ENCODE assay signal across 3 cellular contexts in genomic region chr5:121910036-121910435, GRCh38.
A peak's percentile ranks its signal among the peaks of the same experiment; 100 is the strongest.
TF ChIP-seq lines count a peak whose summit lies in the region.

No MANE protein-coding gene starts in this region.

TF ChIP-seq in A549, 52 proteins besides CTCF, POLR2A, EP300 and RAD21:
- TF ChIP-seq TP53 (CRISPR knock-in tag; IDR thresholded peaks at IDR 0.05) = no peak
- no peak for TF ChIP-seq JUN (IDR thresholded peaks at IDR 0.05)
- no peak for TF ChIP-seq FOXS1 (CRISPR knock-in tag; IDR thresholded peaks at IDR 0.05)
- no peak for TF ChIP-seq POLR2AphosphoS2 (conservative IDR thresholded peaks at IDR 0.05; ENCODE audit: low read length)
- no peak for TF ChIP-seq NR3C1 (IDR thresholded peaks at IDR 0.05)
- TF ChIP-seq ESRRA (IDR thresholded peaks at IDR 0.05; ENCODE audit: borderline replicate concordance, low read length) = no peak
- peak; percentile 81 for TF ChIP-seq MAFK (IDR thresholded peaks at IDR 0.05; ENCODE audit: partially characterized antibody)
TF ChIP-seq in A549: peak in this region for 1.

TF ChIP-seq in IMR-90, 13 proteins besides CTCF, POLR2A, EP300 and RAD21:
- TF ChIP-seq FOS (IDR thresholded peaks at IDR 0.05; ENCODE audit: low read depth, low read length) = no peak
- TF ChIP-seq, protein P1, sequence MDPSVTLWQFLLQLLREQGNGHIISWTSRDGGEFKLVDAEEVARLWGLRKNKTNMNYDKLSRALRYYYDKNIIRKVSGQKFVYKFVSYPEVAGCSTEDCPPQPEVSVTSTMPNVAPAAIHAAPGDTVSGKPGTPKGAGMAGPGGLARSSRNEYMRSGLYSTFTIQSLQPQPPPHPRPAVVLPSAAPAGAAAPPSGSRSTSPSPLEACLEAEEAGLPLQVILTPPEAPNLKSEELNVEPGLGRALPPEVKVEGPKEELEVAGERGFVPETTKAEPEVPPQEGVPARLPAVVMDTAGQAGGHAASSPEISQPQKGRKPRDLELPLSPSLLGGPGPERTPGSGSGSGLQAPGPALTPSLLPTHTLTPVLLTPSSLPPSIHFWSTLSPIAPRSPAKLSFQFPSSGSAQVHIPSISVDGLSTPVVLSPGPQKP (IDR thresholded peaks at IDR 0.05; ENCODE audit: borderline replicate concordance, low read depth, low read length) = no peak
- TF ChIP-seq MAFK (IDR thresholded peaks at IDR 0.05; ENCODE audit: low read depth, low read length) = peak; percentile 90
- TF ChIP-seq MXI1 (IDR thresholded peaks at IDR 0.05; ENCODE audit: borderline replicate concordance, low read depth, low read length) = no peak

TF ChIP-seq in K562, 482 proteins besides CTCF, POLR2A, EP300 and RAD21:
- no peak for TF ChIP-seq ZMIZ1 (IDR thresholded peaks at IDR 0.05; ENCODE audit: low read depth in 2 of 2, low read length in 2 of 2)
- no peak for TF ChIP-seq ZNF644 (tag; IDR thresholded peaks at IDR 0.05; ENCODE audit: low read depth)
- TF ChIP-seq, protein P2, sequence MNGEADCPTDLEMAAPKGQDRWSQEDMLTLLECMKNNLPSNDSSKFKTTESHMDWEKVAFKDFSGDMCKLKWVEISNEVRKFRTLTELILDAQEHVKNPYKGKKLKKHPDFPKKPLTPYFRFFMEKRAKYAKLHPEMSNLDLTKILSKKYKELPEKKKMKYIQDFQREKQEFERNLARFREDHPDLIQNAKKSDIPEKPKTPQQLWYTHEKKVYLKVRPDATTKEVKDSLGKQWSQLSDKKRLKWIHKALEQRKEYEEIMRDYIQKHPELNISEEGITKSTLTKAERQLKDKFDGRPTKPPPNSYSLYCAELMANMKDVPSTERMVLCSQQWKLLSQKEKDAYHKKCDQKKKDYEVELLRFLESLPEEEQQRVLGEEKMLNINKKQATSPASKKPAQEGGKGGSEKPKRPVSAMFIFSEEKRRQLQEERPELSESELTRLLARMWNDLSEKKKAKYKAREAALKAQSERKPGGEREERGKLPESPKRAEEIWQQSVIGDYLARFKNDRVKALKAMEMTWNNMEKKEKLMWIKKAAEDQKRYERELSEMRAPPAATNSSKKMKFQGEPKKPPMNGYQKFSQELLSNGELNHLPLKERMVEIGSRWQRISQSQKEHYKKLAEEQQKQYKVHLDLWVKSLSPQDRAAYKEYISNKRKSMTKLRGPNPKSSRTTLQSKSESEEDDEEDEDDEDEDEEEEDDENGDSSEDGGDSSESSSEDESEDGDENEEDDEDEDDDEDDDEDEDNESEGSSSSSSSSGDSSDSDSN (IDR thresholded peaks at IDR 0.05; ENCODE audit: borderline replicate concordance in 1 of 2, low read depth in 2 of 2, low read length in 2 of 2) = no peak
- no peak for TF ChIP-seq ZNF324 (CRISPR knock-in tag; IDR thresholded peaks at IDR 0.05)
- peak; percentile 55; the same call in 1 of the 2 replicates for TF ChIP-seq MAFF (IDR thresholded peaks at IDR 0.05; ENCODE audit: low read length)
- TF ChIP-seq, protein P3, sequence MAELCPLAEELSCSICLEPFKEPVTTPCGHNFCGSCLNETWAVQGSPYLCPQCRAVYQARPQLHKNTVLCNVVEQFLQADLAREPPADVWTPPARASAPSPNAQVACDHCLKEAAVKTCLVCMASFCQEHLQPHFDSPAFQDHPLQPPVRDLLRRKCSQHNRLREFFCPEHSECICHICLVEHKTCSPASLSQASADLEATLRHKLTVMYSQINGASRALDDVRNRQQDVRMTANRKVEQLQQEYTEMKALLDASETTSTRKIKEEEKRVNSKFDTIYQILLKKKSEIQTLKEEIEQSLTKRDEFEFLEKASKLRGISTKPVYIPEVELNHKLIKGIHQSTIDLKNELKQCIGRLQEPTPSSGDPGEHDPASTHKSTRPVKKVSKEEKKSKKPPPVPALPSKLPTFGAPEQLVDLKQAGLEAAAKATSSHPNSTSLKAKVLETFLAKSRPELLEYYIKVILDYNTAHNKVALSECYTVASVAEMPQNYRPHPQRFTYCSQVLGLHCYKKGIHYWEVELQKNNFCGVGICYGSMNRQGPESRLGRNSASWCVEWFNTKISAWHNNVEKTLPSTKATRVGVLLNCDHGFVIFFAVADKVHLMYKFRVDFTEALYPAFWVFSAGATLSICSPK (IDR thresholded peaks at IDR 0.05; ENCODE audit: borderline replicate concordance) = no peak
- no peak for TF ChIP-seq SRSF1 (IDR thresholded peaks at IDR 0.05; ENCODE audit: low read depth, low read length)
- TF ChIP-seq PHB (CRISPR knock-in tag; IDR thresholded peaks at IDR 0.05) = no peak
- TF ChIP-seq, protein P4, sequence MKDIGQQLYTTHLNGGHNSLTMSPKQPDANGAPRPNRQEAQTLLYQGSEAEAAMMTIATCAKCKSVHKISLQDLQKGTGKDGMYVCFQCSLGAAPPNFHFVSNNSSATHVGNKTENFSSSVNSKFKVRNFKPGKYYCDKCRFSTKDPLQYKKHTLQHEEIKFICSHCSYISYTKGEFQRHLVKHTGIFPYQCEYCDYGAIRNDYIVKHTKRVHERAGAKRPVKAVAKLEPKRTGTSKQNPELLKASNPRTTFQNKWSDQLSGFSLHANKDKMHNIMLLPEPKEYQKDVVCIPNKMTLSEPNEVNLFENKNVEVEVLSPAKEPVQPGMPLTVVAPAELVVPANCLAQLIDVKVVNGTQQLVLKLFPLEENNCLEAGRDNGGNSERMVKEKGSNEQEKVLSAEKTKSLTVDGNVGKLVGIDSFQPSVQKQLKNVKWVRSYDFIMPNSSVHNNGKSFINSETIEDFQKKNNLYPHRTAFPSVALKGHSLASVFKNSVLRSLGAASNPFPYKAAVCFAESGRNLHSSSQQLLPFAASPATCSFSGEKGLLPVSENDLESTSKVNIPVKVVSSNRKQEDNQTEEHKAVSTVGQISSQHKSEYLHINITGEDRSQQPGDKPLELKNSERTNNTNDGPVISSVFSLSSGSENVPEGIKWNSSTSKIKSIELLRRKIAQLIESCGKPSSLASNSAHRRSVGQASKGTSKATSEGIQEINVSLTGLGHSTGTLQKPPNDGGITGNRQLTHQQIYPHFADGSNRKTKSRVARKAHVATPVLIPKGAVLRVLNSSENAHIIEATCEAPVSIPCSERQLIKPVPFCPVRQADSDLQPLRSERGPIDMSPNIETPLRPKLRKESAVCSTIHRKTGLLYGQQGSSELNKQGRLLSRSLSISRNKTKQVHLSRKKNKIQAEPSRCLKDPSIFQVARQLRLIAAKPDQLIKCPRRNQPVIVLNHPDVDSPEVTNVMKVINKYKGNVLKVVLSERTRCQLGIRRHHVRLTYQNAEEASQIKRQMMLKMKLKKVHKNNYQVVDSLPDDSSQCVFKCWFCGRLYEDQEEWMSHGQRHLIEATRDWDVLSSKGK (CRISPR knock-in tag; IDR thresholded peaks at IDR 0.05) = no peak
- no peak for TF ChIP-seq KAT8 (IDR thresholded peaks at IDR 0.05; ENCODE audit: low read depth)
- TF ChIP-seq HES1 (IDR thresholded peaks at IDR 0.05; ENCODE audit: low read depth) = no peak
- TF ChIP-seq COPS2 (conservative IDR thresholded peaks at IDR 0.05) = no peak
- TF ChIP-seq ATF7 (IDR thresholded peaks at IDR 0.05) = no peak
- TF ChIP-seq MAFK (IDR thresholded peaks at IDR 0.05; ENCODE audit: low read length) = peak; percentile 55; the same call in 1 of the 2 replicates
- peak; percentile 69 for TF ChIP-seq ZNF316 (IDR thresholded peaks at IDR 0.05)
- TF ChIP-seq C11orf30 (IDR thresholded peaks at IDR 0.05; ENCODE audit: low read depth) = peak; percentile 41; the same call in 1 of the 2 replicates
- no peak for TF ChIP-seq KDM1A (IDR thresholded peaks at IDR 0.05)
- TF ChIP-seq, protein P5, sequence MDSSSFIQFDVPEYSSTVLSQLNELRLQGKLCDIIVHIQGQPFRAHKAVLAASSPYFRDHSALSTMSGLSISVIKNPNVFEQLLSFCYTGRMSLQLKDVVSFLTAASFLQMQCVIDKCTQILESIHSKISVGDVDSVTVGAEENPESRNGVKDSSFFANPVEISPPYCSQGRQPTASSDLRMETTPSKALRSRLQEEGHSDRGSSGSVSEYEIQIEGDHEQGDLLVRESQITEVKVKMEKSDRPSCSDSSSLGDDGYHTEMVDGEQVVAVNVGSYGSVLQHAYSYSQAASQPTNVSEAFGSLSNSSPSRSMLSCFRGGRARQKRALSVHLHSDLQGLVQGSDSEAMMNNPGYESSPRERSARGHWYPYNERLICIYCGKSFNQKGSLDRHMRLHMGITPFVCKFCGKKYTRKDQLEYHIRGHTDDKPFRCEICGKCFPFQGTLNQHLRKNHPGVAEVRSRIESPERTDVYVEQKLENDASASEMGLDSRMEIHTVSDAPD (CRISPR knock-in tag; IDR thresholded peaks at IDR 0.05) = no peak
